Comparison of ENCODE assay signal across 8 cellular contexts in the genomic region with DNA sequence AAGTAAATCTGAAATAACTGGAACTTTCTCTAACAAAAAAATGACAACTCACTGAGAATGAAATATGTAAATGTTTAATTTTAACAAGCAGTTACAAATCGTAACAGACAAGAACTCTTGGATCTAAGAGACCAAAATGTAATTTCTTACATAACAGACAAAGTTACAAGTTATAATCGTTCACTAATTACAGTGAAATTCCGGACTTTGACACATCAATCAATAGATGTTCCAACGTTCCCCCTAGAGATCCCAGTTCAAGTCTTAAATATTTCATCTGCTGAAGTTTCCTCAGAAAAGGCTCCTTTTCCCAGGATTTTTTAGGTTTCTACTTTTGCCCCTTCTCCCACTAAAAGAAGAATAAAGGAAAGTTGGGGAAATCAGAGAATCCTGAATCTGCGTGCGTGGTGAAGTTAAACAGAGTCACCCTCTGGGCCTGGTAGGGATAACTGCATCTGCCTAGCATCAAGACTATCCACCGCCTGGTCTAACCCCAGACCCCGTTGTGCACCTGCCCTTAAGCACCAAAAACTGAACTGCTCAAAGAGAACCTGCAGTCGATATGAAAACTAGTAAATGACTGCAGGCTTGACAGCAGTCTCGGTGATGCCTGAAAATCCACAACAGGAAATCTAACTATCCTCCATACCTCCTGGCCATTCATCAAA. TPM values are rescaled to one million over a fixed set of nuclear protein-coding genes. Genes with fewer than 3 reads are reported as not detected.
A peak's percentile ranks its signal among the peaks of the same experiment; 100 is the strongest.
DNase-seq lines count a peak whose midpoint lies in the region; ATAC-seq and TF ChIP-seq lines count a peak whose summit lies in the region.

No MANE protein-coding gene starts in this region.

- peak overlapping the region; percentile 79 for H3K4me2 ChIP-seq in SK-N-SH

- peaks cover 36 to 72% (median 67%) of the 10 kb centered on the region in 4 donors for H3K4me1 Mint-ChIP-seq in naive thymus-derived CD8-positive, alpha-beta T cell

- peaks cover 77% of the 10 kb centered on the region for H3K79me2 ChIP-seq in SK-N-SH (ENCODE audit: insufficient read depth)

- no peaks in the 10 kb centered on the region for H3K9me3 ChIP-seq in SK-N-SH

- peak overlapping the region; percentile 87 to 97 for H3K27ac ChIP-seq in SK-N-SH (ENCODE audit: low read depth in 2 of 2, low read length in 1 of 2)

- peaks cover 0 to 29% of the 10 kb centered on the region in 2 experiments; a peak in 2 of 4 replicates for H3K4me1 ChIP-seq in SK-N-SH (ENCODE audit: control insufficient read depth in 1 of 2, insufficient read depth in 2 of 2, low read depth in 1 of 2, low read length in 1 of 2)

- H3K27ac Mint-ChIP-seq in naive thymus-derived CD8-positive, alpha-beta T cell = peak overlapping the region; percentile 89 to 97 (median 94)

- WGBS in SK-N-SH (ENCODE audit: low lambda C conversion rate) = 32% methylated on average over 10 of the region's 10 CpGs

- H3K4me3 ChIP-seq in SK-N-SH (ENCODE audit: low read depth in 2 of 2, low read length in 1 of 2) = peak overlapping the region; percentile 60 to 75

- TF ChIP-seq RAD21 in SK-N-SH (IDR thresholded peaks at IDR 0.05; ENCODE audit: low read length) = peak; percentile 47

- CTCF ChIA-PET in SK-N-SH (lab: Yijun Ruan, JAX) = no interaction called here

- TF ChIP-seq CTCF in SK-N-SH (IDR thresholded peaks at IDR 0.05) = no peak

- H4K20me1 ChIP-seq in SK-N-SH (ENCODE audit: insufficient read depth) = peaks cover 19% of the 10 kb centered on the region; the same call in 1 of the 2 replicates

- no peaks in the 10 kb centered on the region for H3K9me2 ChIP-seq in SK-N-SH

- H3F3A ChIP-seq in SK-N-SH (replicated peaks; ENCODE audit: insufficient read depth) = peaks cover 10% of the 10 kb centered on the region

- peak; percentile 45 for TF ChIP-seq POLR2A in GM19193 (IDR thresholded peaks at IDR 0.05; ENCODE audit: extremely low read depth, insufficient read depth, insufficient read length)

- no peak for TF ChIP-seq EP300 in SK-N-SH (IDR thresholded peaks at IDR 0.05; ENCODE audit: borderline replicate concordance in 1 of 2, low read depth in 1 of 2, low read length in 1 of 2)

- peak overlapping the region; percentile 85 for H3K9ac ChIP-seq in SK-N-SH

- DNase-seq in Ammon's horn (ENCODE audit: low spot score) (peak; percentile 47), SK-N-SH (peak; percentile 60), dermis blood vessel endothelial cell (no peak), ureter (ENCODE audit: low spot score) (no peak)
- peak; percentile 8 for DNase-seq in effector CD4-positive, alpha-beta T cell
- peak in 4 of 10 donors; percentile 14 to 35 (median 28) for DNase-seq in naive thymus-derived CD8-positive, alpha-beta T cell

- peaks cover 0 to 2% (median 0%) of the 10 kb centered on the region in 9 donors for H3K9me3 Mint-ChIP-seq in naive thymus-derived CD8-positive, alpha-beta T cell

- ATAC-seq in naive thymus-derived CD8-positive, alpha-beta T cell = no peak
- ATAC-seq in GM21786 (IDR thresholded peaks at IDR 0.05; ENCODE audit: unreplicated experiment) = no peak

- H3K36me3 Mint-ChIP-seq in naive thymus-derived CD8-positive, alpha-beta T cell = peaks cover 0 to 27% (median 6%) of the 10 kb centered on the region in 3 donors

- H3K36me3 ChIP-seq in SK-N-SH (replicated peaks in 1 of 2; ENCODE audit: control insufficient read depth in 1 of 2, insufficient read depth in 2 of 2, low read length in 1 of 2) = no peaks in the 10 kb centered on the region

- peak overlapping the region; percentile 82 to 97 (median 92) for H3K4me3 Mint-ChIP-seq in naive thymus-derived CD8-positive, alpha-beta T cell

- peak overlapping the region; percentile 76 for H2AFZ ChIP-seq in SK-N-SH (ENCODE audit: low read depth)

- H3K27me3 Mint-ChIP-seq in naive thymus-derived CD8-positive, alpha-beta T cell = no peaks in the 10 kb centered on the region

- H3K27me3 ChIP-seq in SK-N-SH (ENCODE audit: insufficient read depth) = no peaks in the 10 kb centered on the region

- POLR2A ChIA-PET in SK-N-SH (lab: Yijun Ruan, JAX) = no interaction called here
- POLR2A ChIA-PET in naive thymus-derived CD8-positive, alpha-beta T cell (lab: Charles Lee) = interaction anchor here (0.8 kb wide), 1 partner anchor 65 kb away, joined by 4 read pairs; no protein-coding TSS in a partner anchor

TF ChIP-seq in SK-N-SH, 30 proteins besides CTCF, POLR2A, EP300 and RAD21:
- TF ChIP-seq TAF1 (IDR thresholded peaks at IDR 0.05; ENCODE audit: borderline replicate concordance, low read depth, low read length) = no peak
- TF ChIP-seq SMC3 (IDR thresholded peaks at IDR 0.05; ENCODE audit: low read depth, low read length) = 0 out of 2 replicates have a peak, but pooled peaks have one; percentile 8

RNA-seq across cellular contexts. Expression of a gene that starts 2.3 kb away (rescaled TPM):
- 23.3 and 23.6 TPM in 2 replicates for polyA plus RNA-seq in SK-N-SH (2012; rRNA removed)
- polyA plus RNA-seq in SK-N-SH (2012; cell fraction: cytosol; rRNA removed) = 20.7 and 23.5 TPM in 2 replicates
- polyA plus RNA-seq in SK-N-SH (2012; cell fraction: nucleus; rRNA removed) = 18.0 and 21.4 TPM in 2 replicates
- 10 to 100 TPM; 62.6 to 77.1 TPM for total RNA-seq in naive thymus-derived CD8-positive, alpha-beta T cell
- 10 to 100 TPM; 72.7 to 80.7 (median 78.3) TPM for polyA plus RNA-seq in naive thymus-derived CD8-positive, alpha-beta T cell
- total RNA-seq in dermis blood vessel endothelial cell (27.4 and 31.8 TPM in 2 replicates), ureter (74.9 TPM)

Comparison
In these comparisons a context has a peak if more than half of its experiments do, and no peak if none do; other contexts are left out.
1. DNase-seq: peak in Ammon's horn (single experiment), SK-N-SH (single experiment) and effector CD4-positive, alpha-beta T cell (single experiment); none in dermis blood vessel endothelial cell (single experiment) and ureter (single experiment).